1 cellular context compared by ENCODE assay signal in the genomic region with DNA sequence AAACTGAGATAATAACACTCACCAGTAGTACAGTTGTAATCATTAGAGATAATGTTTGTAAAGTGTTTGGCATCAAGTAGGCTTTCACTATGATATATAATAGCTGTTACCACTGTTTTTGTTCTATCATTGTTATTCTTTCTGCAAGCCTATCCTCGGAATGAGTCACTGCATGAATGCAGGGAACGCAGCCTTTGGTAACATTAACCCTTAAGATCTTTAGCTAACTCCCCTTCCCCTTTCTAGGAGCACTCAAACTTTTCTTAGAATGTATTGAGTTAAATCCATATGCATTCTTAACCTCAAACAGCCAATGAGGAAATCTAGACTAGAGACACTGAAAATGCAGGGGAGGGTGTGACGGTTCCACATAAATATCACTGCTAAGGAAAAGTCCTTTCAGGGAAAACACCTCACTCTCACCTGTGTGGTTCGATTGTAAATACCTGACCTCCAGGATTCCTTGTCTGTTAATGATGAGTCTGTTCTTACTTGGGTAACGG.
TF ChIP-seq lines count a peak whose summit lies in the region.

No MANE protein-coding gene starts in this region.

TF ChIP-seq in HEK293, 187 proteins besides CTCF, POLR2A, EP300 and RAD21 (continued from another document):
- TF ChIP-seq KLF9 (tag by site-specific recombination; IDR thresholded peaks at IDR 0.05; ENCODE audit: low read depth) = 0 out of 2 replicates have a peak, but pooled peaks have one; percentile 16
- TF ChIP-seq ZNF623 (tag by site-specific recombination; IDR thresholded peaks at IDR 0.05) = no peak
- TF ChIP-seq ZNF837 (tag by site-specific recombination; IDR thresholded peaks at IDR 0.05) = no peak
- peak; percentile 85 for TF ChIP-seq KLF8 (tag by site-specific recombination; IDR thresholded peaks at IDR 0.05)
- TF ChIP-seq, protein P1, sequence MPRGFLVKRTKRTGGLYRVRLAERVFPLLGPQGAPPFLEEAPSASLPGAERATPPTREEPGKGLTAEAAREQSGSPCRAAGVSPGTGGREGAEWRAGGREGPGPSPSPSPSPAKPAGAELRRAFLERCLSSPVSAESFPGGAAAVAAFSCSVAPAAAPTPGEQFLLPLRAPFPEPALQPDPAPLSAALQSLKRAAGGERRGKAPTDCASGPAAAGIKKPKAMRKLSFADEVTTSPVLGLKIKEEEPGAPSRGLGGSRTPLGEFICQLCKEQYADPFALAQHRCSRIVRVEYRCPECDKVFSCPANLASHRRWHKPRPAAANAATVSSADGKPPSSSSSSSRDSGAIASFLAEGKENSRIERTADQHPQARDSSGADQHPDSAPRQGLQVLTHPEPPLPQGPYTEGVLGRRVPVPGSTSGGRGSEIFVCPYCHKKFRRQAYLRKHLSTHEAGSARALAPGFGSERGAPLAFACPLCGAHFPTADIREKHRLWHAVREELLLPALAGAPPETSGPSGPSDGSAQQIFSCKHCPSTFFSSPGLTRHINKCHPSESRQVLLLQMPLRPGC (tag by site-specific recombination; IDR thresholded peaks at IDR 0.05) = peak; percentile 81
- TF ChIP-seq, protein P2, sequence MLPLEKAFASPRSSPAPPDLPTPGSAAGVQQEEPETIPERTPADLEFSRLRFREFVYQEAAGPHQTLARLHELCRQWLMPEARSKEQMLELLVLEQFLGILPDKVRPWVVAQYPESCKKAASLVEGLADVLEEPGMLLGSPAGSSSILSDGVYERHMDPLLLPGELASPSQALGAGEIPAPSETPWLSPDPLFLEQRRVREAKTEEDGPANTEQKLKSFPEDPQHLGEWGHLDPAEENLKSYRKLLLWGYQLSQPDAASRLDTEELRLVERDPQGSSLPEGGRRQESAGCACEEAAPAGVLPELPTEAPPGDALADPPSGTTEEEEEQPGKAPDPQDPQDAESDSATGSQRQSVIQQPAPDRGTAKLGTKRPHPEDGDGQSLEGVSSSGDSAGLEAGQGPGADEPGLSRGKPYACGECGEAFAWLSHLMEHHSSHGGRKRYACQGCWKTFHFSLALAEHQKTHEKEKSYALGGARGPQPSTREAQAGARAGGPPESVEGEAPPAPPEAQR (tag by site-specific recombination; IDR thresholded peaks at IDR 0.05) = no peak
- TF ChIP-seq ZNF624 (tag by site-specific recombination; IDR thresholded peaks at IDR 0.05) = no peak
- peak; percentile 97 for TF ChIP-seq PRDM1 (tag by site-specific recombination; IDR thresholded peaks at IDR 0.05)
- peak; percentile 83 for TF ChIP-seq ZNF629 (tag by site-specific recombination; IDR thresholded peaks at IDR 0.05)
- TF ChIP-seq, protein P3, sequence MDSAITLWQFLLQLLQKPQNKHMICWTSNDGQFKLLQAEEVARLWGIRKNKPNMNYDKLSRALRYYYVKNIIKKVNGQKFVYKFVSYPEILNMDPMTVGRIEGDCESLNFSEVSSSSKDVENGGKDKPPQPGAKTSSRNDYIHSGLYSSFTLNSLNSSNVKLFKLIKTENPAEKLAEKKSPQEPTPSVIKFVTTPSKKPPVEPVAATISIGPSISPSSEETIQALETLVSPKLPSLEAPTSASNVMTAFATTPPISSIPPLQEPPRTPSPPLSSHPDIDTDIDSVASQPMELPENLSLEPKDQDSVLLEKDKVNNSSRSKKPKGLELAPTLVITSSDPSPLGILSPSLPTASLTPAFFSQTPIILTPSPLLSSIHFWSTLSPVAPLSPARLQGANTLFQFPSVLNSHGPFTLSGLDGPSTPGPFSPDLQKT (IDR thresholded peaks at IDR 0.05; ENCODE audit: borderline replicate concordance, low read depth, low read length) = no peak
- no peak for TF ChIP-seq ZNF548 (tag by site-specific recombination; IDR thresholded peaks at IDR 0.05)
- TF ChIP-seq ZNF747 (tag by site-specific recombination; IDR thresholded peaks at IDR 0.05) = no peak
- TF ChIP-seq, protein P4, sequence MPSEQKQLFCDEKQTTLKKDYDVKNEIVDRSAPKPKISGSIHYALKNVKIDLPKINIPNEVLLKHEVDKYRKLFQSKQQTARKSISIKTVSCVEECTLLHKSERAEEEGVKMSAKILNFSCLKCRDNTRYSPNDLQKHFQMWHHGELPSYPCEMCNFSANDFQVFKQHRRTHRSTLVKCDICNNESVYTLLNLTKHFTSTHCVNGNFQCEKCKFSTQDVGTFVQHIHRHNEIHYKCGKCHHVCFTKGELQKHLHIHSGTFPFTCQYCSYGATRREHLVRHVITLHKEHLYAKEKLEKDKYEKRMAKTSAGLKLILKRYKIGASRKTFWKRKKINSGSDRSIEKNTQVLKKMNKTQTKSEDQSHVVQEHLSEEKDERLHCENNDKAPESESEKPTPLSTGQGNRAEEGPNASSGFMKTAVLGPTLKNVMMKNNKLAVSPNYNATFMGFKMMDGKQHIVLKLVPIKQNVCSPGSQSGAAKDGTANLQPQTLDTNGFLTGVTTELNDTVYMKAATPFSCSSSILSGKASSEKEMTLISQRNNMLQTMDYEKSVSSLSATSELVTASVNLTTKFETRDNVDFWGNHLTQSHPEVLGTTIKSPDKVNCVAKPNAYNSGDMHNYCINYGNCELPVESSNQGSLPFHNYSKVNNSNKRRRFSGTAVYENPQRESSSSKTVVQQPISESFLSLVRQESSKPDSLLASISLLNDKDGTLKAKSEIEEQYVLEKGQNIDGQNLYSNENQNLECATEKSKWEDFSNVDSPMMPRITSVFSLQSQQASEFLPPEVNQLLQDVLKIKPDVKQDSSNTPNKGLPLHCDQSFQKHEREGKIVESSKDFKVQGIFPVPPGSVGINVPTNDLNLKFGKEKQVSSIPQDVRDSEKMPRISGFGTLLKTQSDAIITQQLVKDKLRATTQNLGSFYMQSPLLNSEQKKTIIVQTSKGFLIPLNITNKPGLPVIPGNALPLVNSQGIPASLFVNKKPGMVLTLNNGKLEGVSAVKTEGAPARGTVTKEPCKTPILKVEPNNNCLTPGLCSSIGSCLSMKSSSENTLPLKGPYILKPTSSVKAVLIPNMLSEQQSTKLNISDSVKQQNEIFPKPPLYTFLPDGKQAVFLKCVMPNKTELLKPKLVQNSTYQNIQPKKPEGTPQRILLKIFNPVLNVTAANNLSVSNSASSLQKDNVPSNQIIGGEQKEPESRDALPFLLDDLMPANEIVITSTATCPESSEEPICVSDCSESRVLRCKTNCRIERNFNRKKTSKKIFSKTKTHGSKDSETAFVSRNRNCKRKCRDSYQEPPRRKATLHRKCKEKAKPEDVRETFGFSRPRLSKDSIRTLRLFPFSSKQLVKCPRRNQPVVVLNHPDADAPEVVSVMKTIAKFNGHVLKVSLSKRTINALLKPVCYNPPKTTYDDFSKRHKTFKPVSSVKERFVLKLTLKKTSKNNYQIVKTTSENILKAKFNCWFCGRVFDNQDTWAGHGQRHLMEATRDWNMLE (tag by site-specific recombination; conservative IDR thresholded peaks at IDR 0.05; ENCODE audit: low read depth) = peak; percentile 47; the same call in 1 of the 2 replicates
- no peak for TF ChIP-seq ZNF658 (tag by site-specific recombination; IDR thresholded peaks at IDR 0.05)
- TF ChIP-seq ZNF324 (tag by site-specific recombination; IDR thresholded peaks at IDR 0.05) = 0 out of 2 replicates have a peak, but pooled peaks have one; percentile 45
- TF ChIP-seq, protein P5, sequence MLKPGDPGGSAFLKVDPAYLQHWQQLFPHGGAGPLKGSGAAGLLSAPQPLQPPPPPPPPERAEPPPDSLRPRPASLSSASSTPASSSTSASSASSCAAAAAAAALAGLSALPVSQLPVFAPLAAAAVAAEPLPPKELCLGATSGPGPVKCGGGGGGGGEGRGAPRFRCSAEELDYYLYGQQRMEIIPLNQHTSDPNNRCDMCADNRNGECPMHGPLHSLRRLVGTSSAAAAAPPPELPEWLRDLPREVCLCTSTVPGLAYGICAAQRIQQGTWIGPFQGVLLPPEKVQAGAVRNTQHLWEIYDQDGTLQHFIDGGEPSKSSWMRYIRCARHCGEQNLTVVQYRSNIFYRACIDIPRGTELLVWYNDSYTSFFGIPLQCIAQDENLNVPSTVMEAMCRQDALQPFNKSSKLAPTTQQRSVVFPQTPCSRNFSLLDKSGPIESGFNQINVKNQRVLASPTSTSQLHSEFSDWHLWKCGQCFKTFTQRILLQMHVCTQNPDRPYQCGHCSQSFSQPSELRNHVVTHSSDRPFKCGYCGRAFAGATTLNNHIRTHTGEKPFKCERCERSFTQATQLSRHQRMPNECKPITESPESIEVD (tag by site-specific recombination; IDR thresholded peaks at IDR 0.05) = peak; percentile 76
- TF ChIP-seq ZNF529 (tag by site-specific recombination; IDR thresholded peaks at IDR 0.05; ENCODE audit: insufficient replicate concordance) = no peak
- TF ChIP-seq ZSCAN23 (tag by site-specific recombination; IDR thresholded peaks at IDR 0.05) = peak; percentile 92
